16 cellular contexts compared by ENCODE assay signal in genomic region chr18:50151876-50152275, GRCh38. TPM values are rescaled to one million over a fixed set of nuclear protein-coding genes. Genes with fewer than 3 reads are reported as not detected.
DNase-seq lines count a peak whose midpoint lies in the region; ATAC-seq and TF ChIP-seq lines count a peak whose summit lies in the region.
"Had no signal": no experiment of that assay in that cellular context is flagged by ENCODE, and none has a peak within 500 bp of the region (broad histone marks: within the 10 kb centered on the region; RNA-seq: fewer than 3 reads in every experiment).

No MANE protein-coding gene starts in this region.

- no peaks in the 10 kb centered on the region for H3K36me3 ChIP-seq in MG63
- H3K36me3 ChIP-seq: gastroesophageal sphincter had no signal

- no peak for ATAC-seq in HG03354 (IDR thresholded peaks at IDR 0.05; ENCODE audit: poor library complexity, severe bottlenecking, unreplicated experiment)
- ATAC-seq in HG02759 (IDR thresholded peaks at IDR 0.05; ENCODE audit: unreplicated experiment) = no peak
- ATAC-seq: activated CD8-positive, alpha-beta T cell treated with anti-CD3 and anti-CD28 coated beads, Interleukin-2, amount 10 ng/mL, durations not matched to agents 7 days and 5 days; activated T-cell treated with anti-CD3 and anti-CD28 coated beads, Interleukin-2, amount 50 U/mL, for 72 hours; gastroesophageal sphincter had no signal

- DNase-seq in Daoy (ENCODE audit: low read depth) = peak; percentile 65
- DNase-seq in MG63 = peak; percentile 28
- DNase-seq in astrocyte of the cerebellum (ENCODE audit: low read depth) = peak; percentile 11
- peak; percentile 25 for DNase-seq in fibroblast of villous mesenchyme (ENCODE audit: low read depth)
- DNase-seq in NCI-H187 treated with DMSO at 0.1 percent for 48 hours (lab: John Stamatoyannopoulos, UW) = no peak
- DNase-seq in AG20443 (ENCODE audit: low spot score) = no peak
- DNase-seq: activated CD8-positive, alpha-beta T cell treated with anti-CD3 and anti-CD28 coated beads, Interleukin-2, amount 10 ng/mL, durations not matched to agents 7 days and 5 days; activated T-cell treated with anti-CD3 and anti-CD28 coated beads, Interleukin-2, amount 50 U/mL, for 72 hours; central memory CD4-positive, alpha-beta T cell; effector memory CD4-positive, alpha-beta T cell; NCI-H1048; NCI-H2171 treated with DMSO at 0.1 percent for 48 hours; stimulated activated CD4-positive, alpha-beta T cell treated with anti-CD3 and anti-CD28 coated beads, Interleukin-4, amount 100 ng/mL, for 24 hours had no signal

- in situ Hi-C loops in astrocyte of the cerebellum (cut with HindIII; ENCODE audit: low sequenced_read_pairs) = no loop called here

- TF ChIP-seq CTCF in astrocyte of the cerebellum (IDR thresholded peaks at IDR 0.05; ENCODE audit: low read depth, low read length, missing control alignments) (no peak), fibroblast of villous mesenchyme (IDR thresholded peaks at IDR 0.05; ENCODE audit: insufficient read depth, low read depth, low read length) (no peak)

- H3K27me3 ChIP-seq in MG63 = no peaks in the 10 kb centered on the region

- H3K9me3 ChIP-seq in MG63 = no peaks in the 10 kb centered on the region
- H3K9me3 ChIP-seq: gastroesophageal sphincter had no signal

- H3K4me3 ChIP-seq in MG63 = no peak overlapping the region
- H3K4me3 ChIP-seq in astrocyte of the cerebellum (ENCODE audit: low read depth, low read length) = no peak overlapping the region
- no peak overlapping the region for H3K4me3 ChIP-seq in fibroblast of villous mesenchyme (ENCODE audit: low read depth, low read length)
- H3K4me3 ChIP-seq: gastroesophageal sphincter had no signal

RNA-seq across cellular contexts. Expression of gene MYO5B, which starts 43.1 kb away (rescaled TPM):
- 2.8 and 3.1 TPM in 2 replicates for total RNA-seq in Daoy (2014; rRNA removed; shearing (Covaris generic))
- 8.8 and 31.6 TPM in 2 replicates for total RNA-seq in MG63 (2014; rRNA removed; shearing (Covaris generic); ENCODE audit: low replicate concordance)
- total RNA-seq in fibroblast of villous mesenchyme = under 0.01 TPM in 2 replicates
- total RNA-seq: activated CD8-positive, alpha-beta T cell treated with anti-CD3 and anti-CD28 coated beads, Interleukin-2, amount 10 ng/mL, durations not matched to agents 7 days and 5 days had no signal

Comparison
In these comparisons a context has a peak if more than half of its experiments do, and no peak if none do; other contexts are left out.
1. DNase-seq: peak in Daoy (single experiment), MG63 (single experiment), astrocyte of the cerebellum (single experiment) and fibroblast of villous mesenchyme (single experiment); none in NCI-H187 treated with DMSO at 0.1 percent for 48 hours (single experiment) and AG20443 (single experiment).